In the genomic region with DNA sequence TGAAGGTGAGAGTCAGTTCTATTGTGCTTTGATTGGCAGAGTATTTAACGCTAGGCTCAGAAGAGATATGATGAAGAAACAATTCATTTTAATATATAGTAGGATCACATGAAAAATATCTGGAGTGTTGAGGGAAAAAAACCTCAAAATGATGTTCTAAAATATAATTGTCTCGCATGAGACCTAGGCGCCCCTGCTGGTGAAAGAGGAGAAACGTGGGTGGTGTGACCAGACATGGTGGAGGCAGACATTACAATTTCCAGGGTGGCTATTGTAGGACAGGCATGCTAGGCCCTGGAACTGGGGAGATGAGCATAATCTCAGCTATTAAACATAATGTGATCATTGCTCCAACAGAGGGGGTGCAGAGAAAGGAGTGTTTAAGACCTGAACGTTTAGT, we compare ENCODE assay signal across 20 cellular contexts.
A peak's percentile ranks its signal among the peaks of the same experiment; 100 is the strongest.
DNase-seq lines count a peak whose midpoint lies in the region; FAIRE-seq and TF ChIP-seq lines count a peak whose summit lies in the region.
"Had no signal": no experiment of that assay in that cellular context is flagged by ENCODE, and none has a peak within 500 bp of the region (broad histone marks: within the 10 kb centered on the region; RNA-seq: fewer than 3 reads in every experiment).

No MANE protein-coding gene starts in this region.

- no peak overlapping the region for H2BK120ac ChIP-seq in H1 (replicated peaks; ENCODE audit: low read depth, low read length)

- H3K79me1 ChIP-seq in H1 (ENCODE audit: low read depth, low read length), result no peaks in the 10 kb centered on the region

- H3K18ac ChIP-seq in H1 (ENCODE audit: extremely low read depth, low read length), result no peak overlapping the region

- H2AFZ ChIP-seq in H1 (ENCODE audit: low read length), result no peak overlapping the region
- H2AFZ ChIP-seq: parathyroid adenoma had no signal

- no peaks in the 10 kb centered on the region for H3K23me2 ChIP-seq in H1 (ENCODE audit: low read depth, low read length)

- H3K36me3 ChIP-seq in H1 (ENCODE audit: control insufficient read depth in 2 of 4, insufficient read depth in 4 of 4, low read length in 3 of 4) (no peaks in the 10 kb centered on the region), colonic mucosa (no peaks in the 10 kb centered on the region)
- H3K36me3 ChIP-seq: HAP-1, MG63, SJCRH30, transverse colon had no signal

- no peak overlapping the region for H3K23ac ChIP-seq in H1 (ENCODE audit: insufficient read length)

- H3K9ac ChIP-seq in H1 (replicated peaks in 1 of 4; ENCODE audit: extremely low read depth in 1 of 4, low read depth in 3 of 4, low read length in 3 of 4) (no peak overlapping the region), colonic mucosa (ENCODE audit: low read depth in 2 of 2, low read length in 2 of 2) (no peak overlapping the region)
- H3K9ac ChIP-seq: parathyroid adenoma had no signal

- H3K27ac ChIP-seq in 22Rv1 (no peak overlapping the region), H1 (ENCODE audit: low read depth, low read length) (no peak overlapping the region), colonic mucosa (no peak overlapping the region)
- H3K27ac ChIP-seq: foreskin keratinocyte, parathyroid adenoma, SJCRH30, transverse colon had no signal

- intact Hi-C loops in colonic mucosa (cut with DNase I), result no loop called here

- FAIRE-seq in H1 (lab: Jason Lieb, UNC), result no peak
- FAIRE-seq: endothelial cell of umbilical vein, GM12891 had no signal

- no peaks in the 10 kb centered on the region; a peak in 1 of 4 replicates for H3K9me3 ChIP-seq in H1 (ENCODE audit: insufficient read depth in 2 of 2, low read depth in 1 of 2, low read length in 1 of 2)
- H3K9me3 ChIP-seq in colonic mucosa, result no peaks in the 10 kb centered on the region
- H3K9me3 ChIP-seq: HAP-1, MG63, SJCRH30, transverse colon had no signal

- H3K56ac ChIP-seq in H1 (replicated peaks; ENCODE audit: insufficient read length, low read depth, low read length), result no peak overlapping the region

- H3K4me1 ChIP-seq in H1 (replicated peaks in 1 of 4; ENCODE audit: control insufficient read depth in 3 of 4, insufficient read depth in 4 of 4, low read length in 3 of 4), result no peaks in the 10 kb centered on the region; a peak in 1 of 7 replicates
- no peaks in the 10 kb centered on the region for H3K4me1 ChIP-seq in colonic mucosa
- H3K4me1 ChIP-seq: foreskin keratinocyte, HAP-1, parathyroid adenoma, SJCRH30 had no signal

- no peaks in the 10 kb centered on the region for H3K79me2 ChIP-seq in H1 (ENCODE audit: control insufficient read depth in 1 of 2, insufficient read depth in 2 of 2, low read length in 2 of 2)
- H3K79me2 ChIP-seq: parathyroid adenoma had no signal

- peak; percentile 49 for TF ChIP-seq CTCF in 22Rv1 (IDR thresholded peaks at IDR 0.05)
- peak; percentile 17 for TF ChIP-seq CTCF in GM12865 (IDR thresholded peaks at IDR 0.05; ENCODE audit: insufficient read depth, low read depth, low read length, missing control alignments)
- peak; percentile 24 to 41 (median 26); a peak in 3 of 4 replicates for TF ChIP-seq CTCF in H1 (IDR thresholded peaks at IDR 0.05; ENCODE audit: control extremely low read depth in 1 of 3, insufficient read depth in 1 of 3, low read depth in 1 of 3, low read length in 3 of 3)
- TF ChIP-seq CTCF in colonic mucosa (IDR thresholded peaks at IDR 0.05), result no peak

- H3K4ac ChIP-seq in H1 (replicated peaks; ENCODE audit: insufficient read length, low read depth, low read length), result no peak overlapping the region

- no peak overlapping the region for H3K4me2 ChIP-seq in H1 (ENCODE audit: insufficient read depth in 1 of 2, low read depth in 2 of 2, low read length in 2 of 2)

- DNase-seq in GM12865 (ENCODE audit: low read depth) (no peak), NCI-H748 (lab: John Stamatoyannopoulos, UW; ENCODE audit: unreplicated experiment) (peak; percentile 74), H1 (ENCODE audit: low read depth in 1 of 2, low spot score in 2 of 2) (no peak), cerebellum (ENCODE audit: low spot score) (no peak), NCI-H1436 (lab: John Stamatoyannopoulos, UW) (no peak), iPS-NIHi7 (ENCODE audit: extremely low spot score) (no peak), colonic mucosa (no peak)
- DNase-seq: foreskin keratinocyte; MG63; naive thymus-derived CD4-positive, alpha-beta T cell; NCI-H2029 treated with DMSO at 0.1 percent for 48 hours; NCI-H524 treated with DMSO at 0.1 percent for 48 hours; stimulated activated naive CD8-positive, alpha-beta T cell treated with anti-CD3 and anti-CD28 coated beads, Interleukin-15, Interleukin-2, amounts not matched to agents 100 U/mL and 50 U/mL, for 24 hours; transverse colon had no signal

- peak; percentile 11 to 31; a peak in 2 of 4 replicates for TF ChIP-seq RAD21 in H1 (IDR thresholded peaks at IDR 0.05 in 1 of 2, conservative IDR thresholded peaks at IDR 0.05 in 1 of 2; ENCODE audit: low read depth in 2 of 2, low read length in 2 of 2)

- H2BK20ac ChIP-seq in H1 (ENCODE audit: low read length), result no peak overlapping the region

- H2BK5ac ChIP-seq in H1 (ENCODE audit: low read depth, low read length), result no peak overlapping the region

- 84% methylated on average over 5 of the region's 5 CpGs; no CpG with 5 or more reads in 1 of the 2 experiments for WGBS in H1 (ENCODE audit: extremely low coverage in 1 of 2, insufficient coverage in 1 of 2, insufficient read length in 1 of 2, insufficient replicate concordance in 2 of 2, low coverage in 1 of 2, low lambda C conversion rate in 2 of 2, missing lambda C conversion rate in 1 of 2), 2 experiments

- CTCF ChIA-PET in H1 (lab: Charles Lee; ENCODE audit: partially characterized antibody), result interaction anchor here (0.7 to 1.8 kb wide), 10 partner anchors 8 to 939 kb away, joined by 3 to 6 read pairs (median 3); no protein-coding TSS in a partner anchor

- H4K8ac ChIP-seq in H1 (ENCODE audit: extremely low read depth, insufficient read depth, low read length), result no peak overlapping the region

- H4K91ac ChIP-seq in H1 (replicated peaks; ENCODE audit: insufficient read length, low read length), result no peak overlapping the region

- no peaks in the 10 kb centered on the region for H4K20me1 ChIP-seq in H1 (replicated peaks in 1 of 2; ENCODE audit: control insufficient read depth in 1 of 2, insufficient read depth in 2 of 2, low read length in 2 of 2)

- H4K5ac ChIP-seq in H1 (ENCODE audit: insufficient read length, low read depth, low read length), result no peak overlapping the region

- no peak overlapping the region for H3K4me3 ChIP-seq in GM12865 (ENCODE audit: low read depth, low read length)
- H3K4me3 ChIP-seq in H1 (ENCODE audit: extremely low read depth in 1 of 4, insufficient read depth in 2 of 4, low read depth in 3 of 4, low read length in 4 of 4), result no peak overlapping the region
- H3K4me3 ChIP-seq in colonic mucosa, result no peak overlapping the region
- H3K4me3 ChIP-seq: HAP-1, MG63, SJCRH30, transverse colon had no signal

- no peak for TF ChIP-seq POLR2A in H1 (IDR thresholded peaks at IDR 0.05; ENCODE audit: control extremely low read depth in 1 of 2, low read depth in 2 of 2, low read length in 2 of 2)

- H3K27me3 ChIP-seq in H1 (replicated peaks in 1 of 4; ENCODE audit: control insufficient read depth in 3 of 4, extremely low read depth in 1 of 4, insufficient read depth in 3 of 4, low read length in 3 of 4), result peaks cover 0 to 1% (median 0%) of the 10 kb centered on the region in 4 experiments; a peak in 1 of 7 replicates
- H3K27me3 ChIP-seq in colonic mucosa, result no peaks in the 10 kb centered on the region
- H3K27me3 ChIP-seq: MG63, SJCRH30, transverse colon had no signal

- no peak overlapping the region for H2BK12ac ChIP-seq in H1 (ENCODE audit: low read depth, low read length)

- no peak for TF ChIP-seq EP300 in H1 (IDR thresholded peaks at IDR 0.05; ENCODE audit: borderline replicate concordance in 1 of 2, low read depth in 2 of 2, low read length in 2 of 2)

- no peak overlapping the region for H3K14ac ChIP-seq in H1 (ENCODE audit: insufficient read length)

- POLR2A ChIA-PET in H1 (lab: Charles Lee; ENCODE audit: partially characterized antibody), result no interaction called here

- H2BK15ac ChIP-seq in H1 (ENCODE audit: low read length), result no peak overlapping the region

- no peak overlapping the region for H2AK5ac ChIP-seq in H1 (ENCODE audit: low read depth, low read length)

TF ChIP-seq in H1, 55 proteins besides CTCF, POLR2A, EP300 and RAD21 (continues in another document):
- no peak for TF ChIP-seq KDM4A (IDR thresholded peaks at IDR 0.05; ENCODE audit: low read depth, low read length, severe bottlenecking)
- TF ChIP-seq BCL11A (IDR thresholded peaks at IDR 0.05; ENCODE audit: low read depth in 2 of 2, low read length in 2 of 2), result no peak
